In genomic region chr7:140316165-140316661, GRCh38 we compare ENCODE assay signal across 8 cellular contexts.
DNase-seq lines count a peak whose midpoint lies in the region; ATAC-seq, FAIRE-seq and TF ChIP-seq lines count a peak whose summit lies in the region.

No MANE protein-coding gene starts in this region.

- H3K9me3 ChIP-seq in kidney (ENCODE audit: control insufficient read depth in 1 of 2, low read length in 2 of 2), result peaks cover 3 to 9% of the 10 kb centered on the region in 2 donors

- H3K4me1 ChIP-seq in kidney (ENCODE audit: control insufficient read depth in 1 of 2, insufficient read depth in 1 of 2, low read depth in 1 of 2, low read length in 2 of 2), result peaks cover 0 to 10% of the 10 kb centered on the region in 2 donors

- no peaks in the 10 kb centered on the region for H3K36me3 Mint-ChIP-seq in effector memory CD8-positive, alpha-beta T cell (ENCODE audit: insufficient read depth)

- in situ Hi-C loops in astrocyte of the spinal cord (cut with HindIII; ENCODE audit: low sequenced_read_pairs), result no loop called here

- no peak for ATAC-seq in effector memory CD8-positive, alpha-beta T cell (replicated peaks)

- intact Hi-C loops in kidney (cut with DNase I), result no loop called here

- peak overlapping the region in 1 of 2 donors; percentile 19 for H3K27ac ChIP-seq in kidney (ENCODE audit: low read depth in 2 of 2, low read length in 2 of 2)

- peaks cover 19 to 20% of the 10 kb centered on the region in 2 donors for H3K27me3 Mint-ChIP-seq in effector memory CD8-positive, alpha-beta T cell

- H3K4me1 Mint-ChIP-seq in effector memory CD8-positive, alpha-beta T cell (ENCODE audit: low read depth in 2 of 2), result no peaks in the 10 kb centered on the region

- peak; percentile 90 for DNase-seq in Ammon's horn (ENCODE audit: low spot score)
- DNase-seq in LHCN-M2 (ENCODE audit: low read depth), result peak; percentile 73
- peak; percentile 59 for DNase-seq in astrocyte of the spinal cord (ENCODE audit: low read depth, low spot score)
- DNase-seq in kidney, result peak; percentile 92
- peak; percentile 86 for DNase-seq in stromal cell of bone marrow (ENCODE audit: low read depth)
- no peak for DNase-seq in effector memory CD8-positive, alpha-beta T cell
- no peak for DNase-seq in NCI-H1694 treated with DMSO at 0.1 percent for 48 hours (lab: John Stamatoyannopoulos, UW)
- no peak for DNase-seq in HuH-7 (ENCODE audit: low spot score)

- FAIRE-seq in kidney (lab: Jason Lieb, UNC), result no peak

- TF ChIP-seq CTCF in astrocyte of the spinal cord (IDR thresholded peaks at IDR 0.05; ENCODE audit: low read depth, low read length) (no peak), kidney (IDR thresholded peaks at IDR 0.05; ENCODE audit: borderline replicate concordance, extremely low read depth, insufficient read depth) (no peak)

- H3K9me3 Mint-ChIP-seq in effector memory CD8-positive, alpha-beta T cell, result no peaks in the 10 kb centered on the region

- H3K36me3 ChIP-seq in kidney (ENCODE audit: control insufficient read depth in 1 of 2, insufficient read depth in 2 of 2, low read length in 2 of 2), result no peaks in the 10 kb centered on the region

- no peak overlapping the region for H3K4me3 Mint-ChIP-seq in effector memory CD8-positive, alpha-beta T cell

- no peak overlapping the region for H3K27ac Mint-ChIP-seq in effector memory CD8-positive, alpha-beta T cell

- H3K9ac ChIP-seq in kidney (ENCODE audit: low read length in 2 of 2), result peak overlapping the region in 1 of 2 donors; percentile 29

- H3K4me3 ChIP-seq in astrocyte of the spinal cord (ENCODE audit: low read depth, low read length) (no peak overlapping the region), kidney (ENCODE audit: low read length in 2 of 2) (peak overlapping the region; percentile 1 to 17)

Comparison
In these comparisons a context has a peak if more than half of its experiments do, and no peak if none do; other contexts are left out.
1. DNase-seq: peak in Ammon's horn (single experiment), LHCN-M2 (single experiment), astrocyte of the spinal cord (single experiment), kidney (single experiment) and stromal cell of bone marrow (single experiment); none in effector memory CD8-positive, alpha-beta T cell (0 of 3), NCI-H1694 treated with DMSO at 0.1 percent for 48 hours (single experiment) and HuH-7 (single experiment).